8 cellular contexts compared by ENCODE assay signal in the genomic region with DNA sequence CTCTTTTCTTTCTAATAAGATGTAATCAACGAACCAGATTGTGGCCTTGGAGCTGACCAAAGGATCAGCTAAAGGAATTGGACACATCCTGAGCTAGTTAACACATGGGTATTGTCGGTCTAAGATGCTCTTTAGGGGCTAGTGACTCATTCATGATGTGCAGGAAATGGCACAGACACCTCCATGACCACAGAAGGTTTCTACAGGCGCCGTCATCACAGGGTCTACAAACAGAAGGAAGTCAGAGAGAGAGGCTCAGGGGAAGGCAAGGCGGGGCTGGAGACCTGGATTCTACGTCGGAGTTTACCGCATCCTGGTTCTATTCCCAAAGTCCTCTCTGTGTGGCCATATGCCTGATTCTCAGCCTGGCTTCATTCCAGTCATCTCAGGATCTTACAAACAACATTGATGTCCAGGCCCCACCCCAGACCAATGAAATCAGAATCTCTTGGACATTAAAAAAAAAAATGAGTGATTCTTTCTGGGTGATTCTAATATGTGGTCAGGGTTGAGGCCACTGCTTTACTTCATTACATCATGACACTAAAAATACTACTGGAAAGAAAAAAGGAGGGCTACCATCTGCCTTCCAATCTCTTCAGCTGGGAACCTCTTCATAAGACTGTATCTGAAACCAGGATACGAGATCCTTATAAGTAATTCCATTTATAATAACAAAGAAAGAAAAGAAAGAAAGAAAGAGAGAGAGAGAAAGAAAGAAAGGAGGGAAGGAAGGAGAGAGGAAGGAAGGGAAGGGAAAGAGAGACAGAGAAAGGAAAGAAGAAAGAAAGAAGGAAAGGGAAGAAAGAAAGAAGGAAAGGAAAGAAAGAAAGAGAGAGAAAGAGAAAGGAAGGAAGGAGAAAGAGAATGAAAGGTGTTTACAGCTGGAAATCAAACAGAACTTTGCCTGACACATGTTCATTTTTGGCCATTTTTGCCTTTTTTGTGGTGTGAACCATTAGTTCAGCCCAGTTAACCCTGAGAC. TPM values are rescaled to one million over a fixed set of nuclear protein-coding genes. Genes with fewer than 3 reads are reported as not detected.
DNase-seq lines count a peak whose midpoint lies in the region; ATAC-seq lines count a peak whose summit lies in the region.

No MANE protein-coding gene starts in this region.

- ATAC-seq in GM19463 (IDR thresholded peaks at IDR 0.05; ENCODE audit: unreplicated experiment) (peak; percentile 84), sciatic nerve (no peak)
- ATAC-seq in stimulated activated naive CD8-positive, alpha-beta T cell treated with anti-CD3 and anti-CD28 coated beads, Interleukin-15, Interleukin-2, amounts not matched to agents 100 U/mL and 50 U/mL, for 24 hours: peak; percentile 95

- intact Hi-C loops in sciatic nerve (cut with DNase I): no loop called here

- H3K4me3 ChIP-seq in ACC112 (ENCODE audit: low read depth, low read length): no peak overlapping the region

- H3K27me3 ChIP-seq in ACC112 (ENCODE audit: insufficient read depth, low read length): no peaks in the 10 kb centered on the region

- H2AFZ ChIP-seq in ACC112 (ENCODE audit: low read length, unreplicated experiment): peak overlapping the region; percentile 11

- DNase-seq in HK-2 (ENCODE audit: unreplicated experiment) (peak; percentile 75), glomerular visceral epithelial cell (ENCODE audit: extremely low spot score) (peak; percentile 99), ureter (ENCODE audit: low spot score) (no peak), sciatic nerve (ENCODE audit: low spot score) (no peak)
- DNase-seq in activated CD8-positive, alpha-beta memory T cell treated with anti-CD3 and anti-CD28 coated beads for 48 hours (ENCODE audit: low read depth in 2 of 3, low spot score in 2 of 3): peak in 2 of 3 experiments; percentile 12 to 33
- peak; percentile 60 for DNase-seq in stimulated activated naive CD8-positive, alpha-beta T cell treated with anti-CD3 and anti-CD28 coated beads, Interleukin-15, Interleukin-2, amounts not matched to agents 100 U/mL and 50 U/mL, for 24 hours

- H3K27ac ChIP-seq in ACC112 (ENCODE audit: low read depth, low read length): peak overlapping the region; percentile 94

- H3K36me3 ChIP-seq in ACC112 (ENCODE audit: insufficient read depth, low read length): no peaks in the 10 kb centered on the region

- H3K4me1 ChIP-seq in ACC112 (ENCODE audit: control insufficient read depth, insufficient read depth, low read length, unreplicated experiment): peaks cover 33% of the 10 kb centered on the region

- no peaks in the 10 kb centered on the region for H3K79me2 ChIP-seq in ACC112 (ENCODE audit: control insufficient read depth, insufficient read depth, low read length, unreplicated experiment)

RNA-seq across cellular contexts. Expression of a gene that starts 11.6 kb away (rescaled TPM):
- 58.5 TPM for total RNA-seq in ureter
- 9.3 TPM for total RNA-seq in sciatic nerve

Comparison
In these comparisons a context has a peak if more than half of its experiments do, and no peak if none do; other contexts are left out.
1. DNase-seq: peak in HK-2 (single experiment), activated CD8-positive, alpha-beta memory T cell treated with anti-CD3 and anti-CD28 coated beads for 48 hours (2 of 3), glomerular visceral epithelial cell (single experiment) and stimulated activated naive CD8-positive, alpha-beta T cell treated with anti-CD3 and anti-CD28 coated beads, Interleukin-15, Interleukin-2, amounts not matched to agents 100 U/mL and 50 U/mL, for 24 hours (single experiment); none in ureter (single experiment) and sciatic nerve (single experiment).